ENCODE assay signal across 29 cellular contexts in the genomic region with DNA sequence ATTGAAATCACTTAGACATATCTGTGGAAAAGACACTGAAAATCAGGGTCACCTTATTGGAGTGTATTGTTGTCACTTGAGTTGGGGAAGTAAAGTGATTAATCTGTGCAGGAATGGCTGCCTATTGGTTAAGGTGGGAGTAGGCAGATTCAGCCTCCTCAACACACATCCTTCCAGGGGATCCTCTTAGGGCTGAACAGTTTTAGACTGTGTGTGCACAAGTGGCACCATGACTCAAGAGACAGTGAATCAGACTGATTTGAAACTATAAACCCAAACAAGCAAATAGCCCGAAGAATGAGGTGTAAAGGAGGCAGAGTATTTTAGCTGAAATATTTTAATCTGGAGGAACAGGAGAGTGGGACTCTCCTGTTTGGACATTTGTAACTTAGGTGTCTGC. TPM values are rescaled to one million over a fixed set of nuclear protein-coding genes. Genes with fewer than 3 reads are reported as not detected.
A peak's percentile ranks its signal among the peaks of the same experiment; 100 is the strongest.
DNase-seq lines count a peak whose midpoint lies in the region; ATAC-seq and TF ChIP-seq lines count a peak whose summit lies in the region.
"Had no signal": no experiment of that assay in that cellular context is flagged by ENCODE, and none has a peak within 500 bp of the region (broad histone marks: within the 10 kb centered on the region; RNA-seq: fewer than 3 reads in every experiment).

No MANE protein-coding gene starts in this region.

- no peak overlapping the region for H2AFZ ChIP-seq in GM23248

- H3K4me1 ChIP-seq in GM23248 (ENCODE audit: insufficient read depth) (peaks cover 32% of the 10 kb centered on the region), foreskin keratinocyte (peaks cover 3% of the 10 kb centered on the region)

- no peaks in the 10 kb centered on the region for H3K36me3 ChIP-seq in GM23248 (ENCODE audit: low read depth)
- H3K36me3 ChIP-seq: SJSA1, transverse colon, WERI-Rb-1 had no signal

- H3K4me1 Mint-ChIP-seq in activated T-helper 17 cell treated with anti-CD3 and anti-CD28 coated beads, Interleukin-2, amount 50 U/mL, for 72 hours, result peaks cover 31% of the 10 kb centered on the region

- no peak for TF ChIP-seq CTCF in foreskin keratinocyte (conservative IDR thresholded peaks at IDR 0.05)

- no peaks in the 10 kb centered on the region for H3K9me3 ChIP-seq in GM23248 (ENCODE audit: low read depth)
- H3K9me3 ChIP-seq: SJSA1, transverse colon had no signal

- DNase-seq in GM23248 (peak; percentile 73), foreskin keratinocyte (peak in 1 of 2 donors; percentile 17), NCI-H2081 treated with DMSO at 0.1 percent for 48 hours (lab: John Stamatoyannopoulos, UW) (no peak), GM19240 (ENCODE audit: insufficient read length, low spot score) (no peak)
- DNase-seq: activated CD4-positive, alpha-beta T cell treated with anti-CD3 and anti-CD28 coated beads, Interleukin-2, amount 10 ng/mL, durations not matched to agents 24 days and 14 days; activated CD8-positive, alpha-beta memory T cell treated with anti-CD3 and anti-CD28 coated beads for 24 hours; activated effector memory CD4-positive, alpha-beta T cell treated with Interleukin-2 at 50 U/mL for 16 hours; cortex of kidney; effector memory CD4-positive, alpha-beta T cell; erythroblast; naive thymus-derived CD4-positive, alpha-beta T cell; NCI-H1092; NCI-H1694 treated with DMSO at 0.1 percent for 48 hours; NCI-H2171; NCI-H510A; RPMI8226; stimulated activated CD4-positive, alpha-beta T cell treated with anti-CD3 and anti-CD28 coated beads, Interleukin-15, amount 100 ng/mL, for 24 hours; stimulated activated CD4-positive, alpha-beta T cell treated with anti-CD3 and anti-CD28 coated beads, Interleukin-4, amount 100 ng/mL, for 4 hours; T-helper 9 cell; transverse colon; WERI-Rb-1 had no signal

- no peak overlapping the region for H3K4me3 Mint-ChIP-seq in activated T-helper 17 cell treated with anti-CD3 and anti-CD28 coated beads, Interleukin-2, amount 50 U/mL, for 72 hours
- H3K4me3 Mint-ChIP-seq: activated CD4-positive, alpha-beta T cell treated with anti-CD3 and anti-CD28 coated beads, Interleukin-2, amount 10 ng/mL, durations not matched to agents 24 days and 14 days; activated naive CD8-positive, alpha-beta T cell; mesothelial cell of epicardium; naive thymus-derived CD4-positive, alpha-beta T cell had no signal

- no peak overlapping the region for H3K4me2 ChIP-seq in GM23248 (ENCODE audit: unreplicated experiment)

- H3K27me3 ChIP-seq in GM23248 (replicated peaks; ENCODE audit: insufficient read depth), result no peaks in the 10 kb centered on the region
- H3K27me3 ChIP-seq in foreskin keratinocyte, result no peaks in the 10 kb centered on the region
- H3K27me3 ChIP-seq: SJSA1, transverse colon had no signal

- H3K9me2 ChIP-seq in GM23248 (ENCODE audit: insufficient read depth), result no peaks in the 10 kb centered on the region

- H3K27ac ChIP-seq in GM23248 (peak overlapping the region; percentile 25), foreskin keratinocyte (no peak overlapping the region)
- H3K27ac ChIP-seq: C4-2B, SJSA1, WERI-Rb-1 had no signal

- 27 to 32% methylated on average over 1 of the region's 1 CpG for WGBS in GM23248 (ENCODE audit: low coverage in 1 of 2, low lambda C conversion rate in 2 of 2, missing lambda C conversion rate in 2 of 2), 2 experiments

- in situ Hi-C loops in GM23248 (cut with MboI), result no loop called here

- no peak overlapping the region for H3K4me3 ChIP-seq in GM23248
- H3K4me3 ChIP-seq: GM12878, SJSA1, transverse colon had no signal

- H3K79me2 ChIP-seq in GM23248 (ENCODE audit: insufficient read depth), result peaks cover 93% of the 10 kb centered on the region

- H3K9me3 Mint-ChIP-seq in activated T-helper 17 cell treated with anti-CD3 and anti-CD28 coated beads, Interleukin-2, amount 50 U/mL, for 72 hours, result no peaks in the 10 kb centered on the region
- H3K9me3 Mint-ChIP-seq: mesothelial cell of epicardium had no signal

- H4K20me1 ChIP-seq in GM23248 (ENCODE audit: insufficient read depth), result peaks cover 13% of the 10 kb centered on the region; the same call in 1 of the 2 replicates

- H3K27ac Mint-ChIP-seq in activated T-helper 17 cell treated with anti-CD3 and anti-CD28 coated beads, Interleukin-2, amount 50 U/mL, for 72 hours, result no peak overlapping the region
- H3K27ac Mint-ChIP-seq: activated CD4-positive, alpha-beta T cell treated with anti-CD3 and anti-CD28 coated beads, Interleukin-2, amount 10 ng/mL, durations not matched to agents 24 days and 14 days; activated naive CD8-positive, alpha-beta T cell; mesothelial cell of epicardium; naive thymus-derived CD4-positive, alpha-beta T cell had no signal

- ATAC-seq in activated T-helper 17 cell treated with anti-CD3 and anti-CD28 coated beads, Interleukin-2, amount 50 U/mL, for 72 hours (replicated peaks), result peak; percentile 19
- ATAC-seq in foreskin keratinocyte, result peak; percentile 2
- no peak for ATAC-seq in HG03135 (IDR thresholded peaks at IDR 0.05; ENCODE audit: unreplicated experiment)
- no peak for ATAC-seq in GM18502 (IDR thresholded peaks at IDR 0.05; ENCODE audit: poor library complexity, unreplicated experiment)
- ATAC-seq: GM12878; naive thymus-derived CD4-positive, alpha-beta T cell had no signal

- H3K9ac ChIP-seq in GM23248, result no peak overlapping the region

- H3K27me3 Mint-ChIP-seq in activated T-helper 17 cell treated with anti-CD3 and anti-CD28 coated beads, Interleukin-2, amount 50 U/mL, for 72 hours, result no peaks in the 10 kb centered on the region

- peaks cover 16% of the 10 kb centered on the region for H3F3A ChIP-seq in GM23248 (ENCODE audit: insufficient read depth)

- no peaks in the 10 kb centered on the region for H3K36me3 Mint-ChIP-seq in activated T-helper 17 cell treated with anti-CD3 and anti-CD28 coated beads, Interleukin-2, amount 50 U/mL, for 72 hours (ENCODE audit: low read depth)
- H3K36me3 Mint-ChIP-seq: activated naive CD8-positive, alpha-beta T cell had no signal

RNA-seq across cellular contexts. Expression of a gene that starts 4.9 kb away (rescaled TPM):
- total RNA-seq in GM23248 (2014; rRNA removed; shearing (Covaris generic)), result 3.8 and 8.3 TPM in 2 replicates
- 2.1 and 2.2 TPM in 2 replicates for polyA plus RNA-seq in GM23248 (2016; fragmentation: Nextera tagmentation; extraction: Ambion mirVana)
- 1 to 10 TPM; 6.2 to 6.4 TPM for total RNA-seq in activated T-helper 17 cell treated with anti-CD3 and anti-CD28 coated beads, Interleukin-2, amount 50 U/mL, for 72 hours
- total RNA-seq in foreskin keratinocyte, result 18.6 and 24.8 TPM in 2 replicates
- polyA plus RNA-seq in foreskin keratinocyte, result 12.8 and 19.7 TPM in 2 replicates

Comparison
In these comparisons a context has a peak if more than half of its experiments do, and no peak if none do; other contexts are left out.
1. ATAC-seq: peak in activated T-helper 17 cell treated with anti-CD3 and anti-CD28 coated beads, Interleukin-2, amount 50 U/mL, for 72 hours (single experiment) and foreskin keratinocyte (single experiment); none in HG03135 (single experiment) and GM18502 (single experiment).